16 cellular contexts compared by ENCODE assay signal in genomic region chr5:73640861-73641320, GRCh38. TPM values are rescaled to one million over a fixed set of nuclear protein-coding genes. Genes with fewer than 3 reads are reported as not detected.
A peak's percentile ranks its signal among the peaks of the same experiment; 100 is the strongest.
DNase-seq lines count a peak whose midpoint lies in the region; ATAC-seq and TF ChIP-seq lines count a peak whose summit lies in the region.
"Had no signal": no experiment of that assay in that cellular context is flagged by ENCODE, and none has a peak within 500 bp of the region (broad histone marks: within the 10 kb centered on the region; RNA-seq: fewer than 3 reads in every experiment).

No MANE protein-coding gene starts in this region.

- in situ Hi-C loops in astrocyte of the spinal cord (cut with HindIII; ENCODE audit: low sequenced_read_pairs) = no loop called here

- ATAC-seq in HG03354 (IDR thresholded peaks at IDR 0.05; ENCODE audit: poor library complexity, severe bottlenecking, unreplicated experiment) (no peak), GM21447 (IDR thresholded peaks at IDR 0.05; ENCODE audit: unreplicated experiment) (no peak), HG03097 (IDR thresholded peaks at IDR 0.05; ENCODE audit: low FRiP score, unreplicated experiment) (no peak)
- ATAC-seq: activated naive CD4-positive, alpha-beta T cell treated with anti-CD3 and anti-CD28 coated beads, Interleukin-2, amount 50 U/mL, for 72 hours; gastrocnemius medialis; natural killer cell treated with Interleukin-12 subunit alpha and Interleukin-12 subunit beta and Interleukin-15 and Interleukin-18, amount 100 ng/mL, for 72 hours had no signal

- DNase-seq in Daoy (ENCODE audit: low read depth) = peak; percentile 66
- peak; percentile 40 for DNase-seq in NCI-H2029 treated with DMSO at 0.1 percent for 48 hours (lab: John Stamatoyannopoulos, UW)
- DNase-seq in astrocyte of the spinal cord (ENCODE audit: low read depth, low spot score) = peak; percentile 55
- DNase-seq in lung microvascular endothelial cell (ENCODE audit: low read depth in 2 of 2) = peak; percentile 66 to 73
- no peak for DNase-seq in activated T-cell treated with anti-CD3 and anti-CD28 coated beads, Interleukin-2, amount 50 U/mL, for 1 hour
- DNase-seq: gastrocnemius medialis, NCI-H146, NCI-H748 treated with DMSO at 0.1 percent for 48 hours, SK-N-SH, small intestine had no signal

- no peak for TF ChIP-seq CTCF in astrocyte of the spinal cord (IDR thresholded peaks at IDR 0.05; ENCODE audit: low read depth, low read length)

- no peak overlapping the region for H3K4me3 ChIP-seq in astrocyte of the spinal cord (ENCODE audit: low read depth, low read length)
- H3K4me3 ChIP-seq: BLaER1, gastrocnemius medialis had no signal

RNA-seq across cellular contexts. Expression of gene ARHGEF28, which starts 14.9 kb away (rescaled TPM):
- 0.65 and 3.9 TPM in 2 replicates for total RNA-seq in Daoy (2014; rRNA removed; shearing (Covaris generic))
- total RNA-seq in lung microvascular endothelial cell = 49.3 and 83.1 TPM in 2 replicates

Comparison
In these comparisons a context has a peak if more than half of its experiments do, and no peak if none do; other contexts are left out.
1. RNA of gene ARHGEF28, which starts 14.9 kb away (total RNA-seq): 49.3 to 83.1 TPM in lung microvascular endothelial cell; 0.65 to 3.9 TPM in Daoy; every median in the first group is over 10 times any median in the second.